8 cellular contexts compared by ENCODE assay signal in the genomic region with DNA sequence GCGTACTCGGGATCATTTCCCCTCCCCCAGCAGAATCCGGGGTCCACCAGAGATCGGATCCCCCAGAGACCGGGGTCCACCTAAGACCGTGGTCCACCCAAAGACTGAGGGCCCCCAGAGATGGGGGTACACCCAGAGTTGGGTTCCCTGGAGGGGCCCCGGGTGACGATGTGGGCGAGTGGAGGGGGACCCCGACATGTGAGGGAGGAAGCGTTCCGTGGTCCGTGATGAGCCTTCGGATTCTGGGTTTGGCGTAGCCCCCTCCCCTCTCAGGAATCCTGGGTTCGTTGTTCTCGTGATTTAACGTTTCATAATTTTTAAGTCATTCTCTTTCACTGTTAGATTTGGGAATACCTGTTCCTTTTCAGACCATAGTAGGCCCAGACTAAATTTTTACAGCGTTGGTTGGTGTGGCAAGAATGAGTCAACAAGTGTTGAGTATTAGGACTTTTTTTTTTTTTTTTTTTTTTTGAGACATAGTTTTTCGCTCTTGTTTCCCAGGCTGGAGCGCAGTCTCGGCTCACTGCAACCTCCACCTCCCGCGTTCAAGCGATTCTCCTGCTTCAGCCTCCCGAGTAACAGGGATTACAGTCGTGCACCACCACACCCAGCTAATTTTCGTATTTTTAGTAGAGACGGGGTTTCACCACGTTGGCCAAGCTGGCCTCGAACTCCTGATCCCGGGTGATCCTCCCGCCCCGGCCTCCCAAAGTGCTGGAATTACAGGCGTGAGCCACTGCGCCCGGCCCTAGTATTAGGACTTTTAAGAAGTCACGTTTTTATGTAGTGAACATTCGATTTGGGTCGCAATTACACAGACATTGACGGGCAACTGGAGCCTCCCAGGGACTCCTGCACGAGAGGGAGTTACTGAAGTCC. TPM values are rescaled to one million over a fixed set of nuclear protein-coding genes. Genes with fewer than 3 reads are reported as not detected.
DNase-seq lines count a peak whose midpoint lies in the region; ATAC-seq and TF ChIP-seq lines count a peak whose summit lies in the region.

No MANE protein-coding gene starts in this region.

- no peak for TF ChIP-seq EP300 in tibial nerve (IDR thresholded peaks at IDR 0.05)

- H3K9me2 ChIP-seq in Karpas-422 (replicated peaks; ENCODE audit: insufficient read depth, low read length), result no peaks in the 10 kb centered on the region

- peak overlapping the region; percentile 96 for H3K56ac ChIP-seq in mesendoderm (ENCODE audit: low read length)

- no peak overlapping the region for H2AK5ac ChIP-seq in mesendoderm (ENCODE audit: low read length)

- no peak for ATAC-seq in GM18861 (IDR thresholded peaks at IDR 0.05; ENCODE audit: unreplicated experiment)

- WGBS in mesendoderm (ENCODE audit: extremely low coverage, insufficient coverage, low lambda C conversion rate), result no CpG with 5 or more reads among the region's 42 CpGs
- 30 to 33% methylated on average over 42 of the region's 42 CpGs for WGBS in tibial nerve, 2 donors

- H4K8ac ChIP-seq in mesendoderm (ENCODE audit: low read depth, low read length), result no peak overlapping the region

- no peak overlapping the region for H2BK5ac ChIP-seq in mesendoderm (ENCODE audit: low read length)

- H3K4ac ChIP-seq in mesendoderm (ENCODE audit: low read depth, low read length), result peak overlapping the region; percentile 93

- no peak overlapping the region for H4K5ac ChIP-seq in mesendoderm (ENCODE audit: low read length)

- H3K4me2 ChIP-seq in Karpas-422 (ENCODE audit: low read depth, low read length, poor library complexity, severe bottlenecking) (peak overlapping the region; percentile 82), mesendoderm (ENCODE audit: low read length) (peak overlapping the region; percentile 61)

- no peak overlapping the region; the same call in 1 of the 2 replicates for H2AFZ ChIP-seq in Karpas-422 (ENCODE audit: low read length)

- H3K9ac ChIP-seq in Karpas-422 (ENCODE audit: low read length), result peak overlapping the region; percentile 93
- H3K9ac ChIP-seq in mesendoderm (ENCODE audit: low read length), result peak overlapping the region; percentile 96

- H4K20me1 ChIP-seq in Karpas-422 (ENCODE audit: insufficient read depth, low read depth, low read length), result peaks cover 36% of the 10 kb centered on the region

- peaks cover 54% of the 10 kb centered on the region for H3K79me2 ChIP-seq in Karpas-422 (ENCODE audit: low read length)
- H3K79me2 ChIP-seq in mesendoderm (ENCODE audit: control insufficient read depth, insufficient read depth, low read length), result peaks cover 47% of the 10 kb centered on the region

- no peak overlapping the region for H2BK15ac ChIP-seq in mesendoderm (replicated peaks; ENCODE audit: low read depth)

- peak overlapping the region; percentile 96 for H3K4me3 ChIP-seq in Karpas-422 (ENCODE audit: low read length)
- peak overlapping the region; percentile 97 to 99 for H3K4me3 ChIP-seq in cardiac fibroblast (replicated peaks in 1 of 2; ENCODE audit: low read depth in 2 of 2, low read length in 2 of 2)
- H3K4me3 ChIP-seq in mesendoderm (ENCODE audit: low read length), result peak overlapping the region; percentile 92
- H3K4me3 ChIP-seq in tibial nerve, result peak overlapping the region; percentile 70 to 94 (median 86)

- H3K18ac ChIP-seq in mesendoderm (ENCODE audit: low read length), result no peak overlapping the region

- H3K79me1 ChIP-seq in mesendoderm (ENCODE audit: low read length), result peaks cover 8% of the 10 kb centered on the region

- H3K27me3 ChIP-seq in Karpas-422 (ENCODE audit: low read length), result no peaks in the 10 kb centered on the region
- H3K27me3 ChIP-seq in mesendoderm (ENCODE audit: insufficient read depth, low read length, poor library complexity), result no peaks in the 10 kb centered on the region
- no peaks in the 10 kb centered on the region for H3K27me3 ChIP-seq in tibial nerve

- peak; percentile 13 for DNase-seq in activated gamma-delta T cell treated with Interleukin-2 at 50 U/mL for 16 hours
- no peak for DNase-seq in activated gamma-delta T cell (lab: John Stamatoyannopoulos, UW)
- peak; percentile 70 for DNase-seq in Karpas-422
- DNase-seq in cardiac fibroblast (ENCODE audit: low read depth in 2 of 2), result peak; percentile 28 to 56
- DNase-seq in mesendoderm, result no peak
- DNase-seq in tibial nerve (ENCODE audit: low spot score in 2 of 2), result no peak
- DNase-seq in NCI-H1048 (lab: John Stamatoyannopoulos, UW), result no peak

- TF ChIP-seq CTCF in cardiac fibroblast (IDR thresholded peaks at IDR 0.05; ENCODE audit: low read depth, low read length) (no peak), tibial nerve (IDR thresholded peaks at IDR 0.05) (no peak)

- H2BK120ac ChIP-seq in mesendoderm (ENCODE audit: low read depth, low read length), result no peak overlapping the region

- H3K4me1 ChIP-seq in Karpas-422 (ENCODE audit: low read length), result peaks cover 24% of the 10 kb centered on the region
- H3K4me1 ChIP-seq in mesendoderm (ENCODE audit: control insufficient read depth, low read depth, low read length), result peaks cover 3% of the 10 kb centered on the region
- H3K4me1 ChIP-seq in tibial nerve, result peaks cover 0 to 41% (median 18%) of the 10 kb centered on the region in 4 donors

- H3K36me3 ChIP-seq in Karpas-422 (ENCODE audit: insufficient read depth, low read length), result peaks cover 27% of the 10 kb centered on the region
- H3K36me3 ChIP-seq in mesendoderm (ENCODE audit: control insufficient read depth, insufficient read depth, low read length), result peaks cover 2% of the 10 kb centered on the region
- H3K36me3 ChIP-seq in tibial nerve, result peaks cover 0 to 18% (median 0%) of the 10 kb centered on the region in 3 donors

- no peaks in the 10 kb centered on the region for H3K9me3 ChIP-seq in Karpas-422 (ENCODE audit: low read length)
- H3K9me3 ChIP-seq in tibial nerve, result no peaks in the 10 kb centered on the region

- H3K23ac ChIP-seq in mesendoderm (ENCODE audit: low read length), result no peak overlapping the region

- no peak for TF ChIP-seq POLR2A in tibial nerve (IDR thresholded peaks at IDR 0.05)

- peak overlapping the region; percentile 63 for H3K27ac ChIP-seq in Karpas-422 (ENCODE audit: low read length)
- H3K27ac ChIP-seq in mesendoderm (ENCODE audit: low read depth, low read length), result peak overlapping the region; percentile 61
- peak overlapping the region; percentile 81 to 96 (median 92) for H3K27ac ChIP-seq in tibial nerve

RNA-seq across cellular contexts. Expression of a gene that starts 0.7 kb away (rescaled TPM):
- total RNA-seq in Karpas-422 (2014; rRNA removed; shearing (Covaris generic); ENCODE audit: low replicate concordance), result 41.2 and 45.3 TPM in 2 replicates
- 66.3 TPM for polyA plus RNA-seq in mesendoderm (2013, experiment 1 of 2)
- polyA plus RNA-seq in mesendoderm (2013, experiment 2 of 2), result 64.8 TPM
- total RNA-seq in tibial nerve, result 10 to 100 TPM; 19.0 to 45.0 (median 33.9) TPM

RNA-seq across cellular contexts. Expression of a gene that starts 36.8 kb away (rescaled TPM):
- not detected in 2 replicates for total RNA-seq in Karpas-422 (2014; rRNA removed; shearing (Covaris generic); ENCODE audit: low replicate concordance)
- not detected for polyA plus RNA-seq in mesendoderm (2013, experiment 1 of 2)
- polyA plus RNA-seq in mesendoderm (2013, experiment 2 of 2), result not detected
- under 1 TPM in 1 of 4 donors, not detected in 3; 0.30 TPM for total RNA-seq in tibial nerve

RNA-seq across cellular contexts. Expression of a gene that starts 57.4 kb away (rescaled TPM):
- 75.4 TPM in 2 replicates for total RNA-seq in Karpas-422 (2014; rRNA removed; shearing (Covaris generic); ENCODE audit: low replicate concordance)
- polyA plus RNA-seq in mesendoderm (2013, experiment 1 of 2), result 20.0 TPM
- 19.7 TPM for polyA plus RNA-seq in mesendoderm (2013, experiment 2 of 2)
- 10 to 100 TPM; 50.2 to 64.7 (median 58.6) TPM for total RNA-seq in tibial nerve

Comparison
In these comparisons a context has a peak if more than half of its experiments do, and no peak if none do; other contexts are left out.
1. DNase-seq: peak in activated gamma-delta T cell treated with Interleukin-2 at 50 U/mL for 16 hours (single experiment), Karpas-422 (single experiment) and cardiac fibroblast (2 of 2); none in activated gamma-delta T cell (single experiment), mesendoderm (single experiment), tibial nerve (0 of 2) and NCI-H1048 (single experiment).
2. Peak in every context shown above with its lines, with median percentiles within 50 percentile points of each other: H3K27ac ChIP-seq and H3K4me3 ChIP-seq.